ENCODE assay signal across 15 cellular contexts in the genomic region with DNA sequence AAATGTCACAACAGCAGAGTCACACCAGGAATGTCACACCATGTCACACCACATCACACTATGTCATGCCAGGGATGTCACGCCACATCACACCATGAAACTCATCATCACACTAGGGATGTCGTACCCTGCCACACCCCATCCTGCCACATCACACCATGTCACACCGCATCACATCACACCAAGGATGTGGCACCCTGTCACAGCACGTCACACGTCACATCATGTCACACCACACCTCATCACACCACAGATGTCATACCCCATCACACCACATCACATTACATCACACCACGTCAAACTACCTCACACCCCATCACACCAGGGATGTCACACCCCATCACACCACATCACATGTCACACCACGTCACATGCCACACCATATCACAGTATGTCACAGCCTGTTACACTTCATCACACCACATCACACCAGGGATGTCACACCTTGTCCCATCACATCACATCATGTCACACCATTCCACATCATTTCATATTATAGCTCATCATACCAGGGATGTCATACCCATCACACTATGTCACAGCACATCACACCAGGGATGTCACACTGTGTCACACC.
DNase-seq lines count a peak whose midpoint lies in the region; ATAC-seq and TF ChIP-seq lines count a peak whose summit lies in the region.
"Had no signal": no experiment of that assay in that cellular context is flagged by ENCODE, and none has a peak within 500 bp of the region (broad histone marks: within the 10 kb centered on the region; RNA-seq: fewer than 3 reads in every experiment).

No MANE protein-coding gene starts in this region.

- no peak for DNase-seq in stimulated activated naive CD8-positive, alpha-beta T cell treated with anti-CD3 and anti-CD28 coated beads, Interleukin-15, Interleukin-2, amounts not matched to agents 100 U/mL and 50 U/mL, for 24 hours
- DNase-seq in coronary artery (ENCODE audit: low spot score) = peak; percentile 68
- DNase-seq in memory B cell (ENCODE audit: low spot score in 2 of 2) = peak in 1 of 2 donors; percentile 12
- peak in 1 of 2 donors; percentile 71 for DNase-seq in aorta
- DNase-seq in activated CD4-positive, alpha-beta T cell treated with anti-CD3 and anti-CD28 coated beads for 4 hours = no peak
- DNase-seq in tibial nerve (ENCODE audit: low spot score in 2 of 2) = no peak
- no peak for DNase-seq in globus pallidus (ENCODE audit: low spot score)
- DNase-seq: activated CD4-positive, alpha-beta T cell treated with anti-CD3 and anti-CD28 coated beads, Interleukin-2, amount 50 U/mL, for 1 hour; amygdala; COR-L47; foreskin melanocyte; MV-4-11; NCI-H2107 had no signal

- no peak for ATAC-seq in stimulated activated naive CD8-positive, alpha-beta T cell treated with anti-CD3 and anti-CD28 coated beads, Interleukin-15, Interleukin-2, amounts not matched to agents 100 U/mL and 50 U/mL, for 24 hours
- ATAC-seq in memory B cell (ENCODE audit: low read depth) = peak; percentile 72
- peak; percentile 56 for ATAC-seq in aorta (ENCODE audit: low FRiP score)
- ATAC-seq: SK-N-SH treated with all-trans-retinoic acid at 6 μM for 48 hours had no signal

- no peaks in the 10 kb centered on the region for H3K4me1 Mint-ChIP-seq in stimulated activated naive CD8-positive, alpha-beta T cell treated with anti-CD3 and anti-CD28 coated beads, Interleukin-15, Interleukin-2, amounts not matched to agents 100 ng/mL and 50 ng/mL, for 24 hours (ENCODE audit: low read depth)
- peaks cover 25% of the 10 kb centered on the region for H3K4me1 Mint-ChIP-seq in memory B cell

- no peaks in the 10 kb centered on the region for H3K9me3 ChIP-seq in aorta (ENCODE audit: control insufficient read depth, low read length)
- no peaks in the 10 kb centered on the region for H3K9me3 ChIP-seq in tibial nerve

- 81% methylated on average over 7 of the region's 7 CpGs for WGBS in aorta, 2 donors
- 76 to 80% methylated on average over 7 of the region's 7 CpGs for WGBS in tibial nerve, 2 donors

- H3K36me3 ChIP-seq in aorta (ENCODE audit: control insufficient read depth in 1 of 2, insufficient read depth in 2 of 2, low read length in 1 of 2) (no peaks in the 10 kb centered on the region), tibial nerve (no peaks in the 10 kb centered on the region)

- no peaks in the 10 kb centered on the region for H3K27me3 Mint-ChIP-seq in stimulated activated naive CD8-positive, alpha-beta T cell treated with anti-CD3 and anti-CD28 coated beads, Interleukin-15, Interleukin-2, amounts not matched to agents 100 ng/mL and 50 ng/mL, for 24 hours
- H3K27me3 Mint-ChIP-seq in memory B cell = no peaks in the 10 kb centered on the region

- H3K4me3 Mint-ChIP-seq in stimulated activated naive CD8-positive, alpha-beta T cell treated with anti-CD3 and anti-CD28 coated beads, Interleukin-15, Interleukin-2, amounts not matched to agents 100 ng/mL and 50 ng/mL, for 24 hours = no peak overlapping the region
- no peak overlapping the region for H3K4me3 Mint-ChIP-seq in memory B cell

- H3K27ac ChIP-seq in coronary artery (no peak overlapping the region), aorta (ENCODE audit: low read depth in 1 of 2, low read length in 2 of 2) (no peak overlapping the region), tibial nerve (no peak overlapping the region)

- no peaks in the 10 kb centered on the region for H3K36me3 Mint-ChIP-seq in stimulated activated naive CD8-positive, alpha-beta T cell treated with anti-CD3 and anti-CD28 coated beads, Interleukin-15, Interleukin-2, amounts not matched to agents 100 ng/mL and 50 ng/mL, for 24 hours (ENCODE audit: low read depth)
- no peaks in the 10 kb centered on the region for H3K36me3 Mint-ChIP-seq in memory B cell

- intact Hi-C loops in aorta (cut with DNase I) = loop anchor here (5.0 kb wide), 1 partner anchor 145 kb away; no protein-coding TSS in a partner anchor

- no peak for TF ChIP-seq EP300 in tibial nerve (IDR thresholded peaks at IDR 0.05)

- peak overlapping the region; percentile 21 for H3K27ac Mint-ChIP-seq in stimulated activated naive CD8-positive, alpha-beta T cell treated with anti-CD3 and anti-CD28 coated beads, Interleukin-15, Interleukin-2, amounts not matched to agents 100 ng/mL and 50 ng/mL, for 24 hours
- H3K27ac Mint-ChIP-seq in memory B cell = peak overlapping the region; percentile 79

- H3K9me3 Mint-ChIP-seq in stimulated activated naive CD8-positive, alpha-beta T cell treated with anti-CD3 and anti-CD28 coated beads, Interleukin-15, Interleukin-2, amounts not matched to agents 100 ng/mL and 50 ng/mL, for 24 hours = no peaks in the 10 kb centered on the region
- peaks cover 3% of the 10 kb centered on the region for H3K9me3 Mint-ChIP-seq in memory B cell

- no peak overlapping the region for H3K4me3 ChIP-seq in coronary artery
- no peak overlapping the region for H3K4me3 ChIP-seq in aorta (ENCODE audit: low read length in 2 of 2)
- no peak overlapping the region for H3K4me3 ChIP-seq in tibial nerve

- H3K27me3 ChIP-seq in aorta (ENCODE audit: control insufficient read depth in 1 of 2, insufficient read depth in 2 of 2, low read length in 1 of 2) = no peaks in the 10 kb centered on the region
- H3K27me3 ChIP-seq in tibial nerve = no peaks in the 10 kb centered on the region

- no peak for TF ChIP-seq POLR2A in tibial nerve (IDR thresholded peaks at IDR 0.05)

- H3K4me1 ChIP-seq in aorta (ENCODE audit: control insufficient read depth in 1 of 2, insufficient read depth in 2 of 2, low read length in 2 of 2) (no peaks in the 10 kb centered on the region), tibial nerve (peaks cover 0 to 7% (median 0%) of the 10 kb centered on the region in 4 donors)

- no peak for TF ChIP-seq CTCF in coronary artery (IDR thresholded peaks at IDR 0.05)
- no peak for TF ChIP-seq CTCF in tibial nerve (IDR thresholded peaks at IDR 0.05)
